ENCODE assay signal across 9 cellular contexts in genomic region chr2:460861-461260, GRCh38.
DNase-seq lines count a peak whose midpoint lies in the region; ATAC-seq, FAIRE-seq and TF ChIP-seq lines count a peak whose summit lies in the region.
"Had no signal": no experiment of that assay in that cellular context is flagged by ENCODE, and none has a peak within 500 bp of the region (broad histone marks: within the 10 kb centered on the region; RNA-seq: fewer than 3 reads in every experiment).

No MANE protein-coding gene starts in this region.

- H3F3A ChIP-seq in PC-3 (ENCODE audit: low read length, unreplicated experiment) = no peaks in the 10 kb centered on the region

- H3K9me3 ChIP-seq in PC-3 (ENCODE audit: low read length) = no peaks in the 10 kb centered on the region
- H3K9me3 ChIP-seq: SJSA1 had no signal

- TF ChIP-seq CTCF in PC-3 (conservative IDR thresholded peaks at IDR 0.05; ENCODE audit: low read depth, low read length) (no peak), astrocyte of the spinal cord (IDR thresholded peaks at IDR 0.05; ENCODE audit: low read depth, low read length) (no peak)

- no peaks in the 10 kb centered on the region for H3K9me2 ChIP-seq in PC-3 (replicated peaks; ENCODE audit: low read length)

- H3K27ac ChIP-seq in PC-3 (ENCODE audit: low read length) = no peak overlapping the region
- H3K27ac ChIP-seq: SJSA1 had no signal

- intact Hi-C loops in PC-3 (cut with micrococcal nuclease) = loop anchor here (5.0 kb wide), 1 partner anchor 114 kb away; no protein-coding TSS in a partner anchor

- no peak for TF ChIP-seq POLR2A in GM12891 (IDR thresholded peaks at IDR 0.05; ENCODE audit: low read depth, low read length)

- BruUV-seq in PC-3 (replicated peaks; lab: Mats Ljungman, UMichigan) = no TSS peak

- peaks cover 61% of the 10 kb centered on the region for H3K27me3 ChIP-seq in PC-3 (ENCODE audit: low read length)

- no peaks in the 10 kb centered on the region for H3K36me3 ChIP-seq in PC-3 (ENCODE audit: low read depth, low read length)
- H3K36me3 ChIP-seq: SJSA1 had no signal

- H4K20me1 ChIP-seq in PC-3 (ENCODE audit: low read length) = no peaks in the 10 kb centered on the region

- POLR2A ChIA-PET in PC-3 (lab: Charles Lee; ENCODE audit: unreplicated experiment) = no interaction called here

- H3K4me3 ChIP-seq in PC-3 (ENCODE audit: low read length) (no peak overlapping the region), astrocyte of the spinal cord (ENCODE audit: low read depth, low read length) (no peak overlapping the region)
- H3K4me3 ChIP-seq: SJSA1 had no signal

- CTCF ChIA-PET in PC-3 (lab: Charles Lee) = no interaction called here

- ATAC-seq in PC-3 = peak; percentile 33

- DNase-seq in stimulated activated CD4-positive, alpha-beta T cell treated with anti-CD3 and anti-CD28 coated beads, Interleukin-12 subunit alpha, Interleukin-12 subunit beta, amount 100 ng/mL, for 48 hours (ENCODE audit: low read depth in 2 of 3, low spot score in 1 of 3) = peak in 2 of 3 donors; percentile 13 to 17
- no peak for DNase-seq in stimulated activated CD4-positive, alpha-beta T cell treated with anti-CD3 and anti-CD28 coated beads, Interleukin-2, amount 100 ng/mL, for 48 hours
- DNase-seq in PC-3 (peak; percentile 65), astrocyte of the spinal cord (ENCODE audit: low read depth, low spot score) (peak; percentile 39), GM12891 (ENCODE audit: insufficient read length, low spot score) (no peak), RKO (ENCODE audit: low spot score) (no peak), midbrain (lab: John Stamatoyannopoulos, UW) (no peak), NCI-H748 (lab: John Stamatoyannopoulos, UW; ENCODE audit: unreplicated experiment) (no peak)

- H3K4me1 ChIP-seq in PC-3 (ENCODE audit: insufficient read depth, low read length) = peaks cover 7% of the 10 kb centered on the region; the same call in 1 of the 2 replicates
- H3K4me1 ChIP-seq: SJSA1 had no signal

- H2AFZ ChIP-seq in PC-3 (ENCODE audit: low read length) = no peak overlapping the region

- in situ Hi-C loops in astrocyte of the spinal cord (cut with HindIII; ENCODE audit: low sequenced_read_pairs) = no loop called here

- H3K79me2 ChIP-seq in PC-3 (ENCODE audit: low read length) = no peaks in the 10 kb centered on the region

- no peak overlapping the region for H3K9ac ChIP-seq in PC-3 (ENCODE audit: low read length)

- FAIRE-seq in GM12891 (lab: Jason Lieb, UNC) = no peak

- H3K4me2 ChIP-seq in PC-3 (ENCODE audit: low read length) = no peak overlapping the region

TF ChIP-seq in GM12891, 5 proteins besides CTCF, POLR2A, EP300 and RAD21:
- TF ChIP-seq POU2F2 (IDR thresholded peaks at IDR 0.05; ENCODE audit: low read depth, low read length) (no peak), SPI1 (IDR thresholded peaks at IDR 0.05; ENCODE audit: low read depth, low read length) (no peak), PAX5 (IDR thresholded peaks at IDR 0.05; ENCODE audit: insufficient read depth, low read length, severe bottlenecking) (no peak), POLR2AphosphoS5 (IDR thresholded peaks at IDR 0.05; ENCODE audit: low read depth, low read length) (no peak), TAF1 (IDR thresholded peaks at IDR 0.05; ENCODE audit: low read depth, low read length) (no peak)

Comparison
In these comparisons a context has a peak if more than half of its experiments do, and no peak if none do; other contexts are left out.
1. DNase-seq: peak in stimulated activated CD4-positive, alpha-beta T cell treated with anti-CD3 and anti-CD28 coated beads, Interleukin-12 subunit alpha, Interleukin-12 subunit beta, amount 100 ng/mL, for 48 hours (2 of 3), PC-3 (single experiment) and astrocyte of the spinal cord (single experiment); none in stimulated activated CD4-positive, alpha-beta T cell treated with anti-CD3 and anti-CD28 coated beads, Interleukin-2, amount 100 ng/mL, for 48 hours (0 of 2), GM12891 (single experiment), RKO (single experiment), midbrain (single experiment) and NCI-H748 (single experiment).